In genomic region chr1:155261401-155261887, GRCh38 we compare ENCODE assay signal across 8 cellular contexts. TPM values are rescaled to one million over a fixed set of nuclear protein-coding genes. Genes with fewer than 3 reads are reported as not detected.
A peak's percentile ranks its signal among the peaks of the same experiment; 100 is the strongest.
DNase-seq lines count a peak whose midpoint lies in the region; ATAC-seq, FAIRE-seq and TF ChIP-seq lines count a peak whose summit lies in the region.

No MANE protein-coding gene starts in this region.

- peak overlapping the region; percentile 44 to 66 for H3K27ac ChIP-seq in kidney (ENCODE audit: low read depth in 2 of 2, low read length in 2 of 2)
- H3K27ac ChIP-seq in suprapubic skin: peak overlapping the region; percentile 87

- no peak for FAIRE-seq in kidney (lab: Jason Lieb, UNC)

- H3K36me3 ChIP-seq in kidney (ENCODE audit: control insufficient read depth in 1 of 2, insufficient read depth in 2 of 2, low read length in 2 of 2) (peaks cover 22 to 32% of the 10 kb centered on the region in 2 donors), suprapubic skin (peaks cover 61% of the 10 kb centered on the region)

- peak; percentile 10 for ATAC-seq in HG03060 (IDR thresholded peaks at IDR 0.05; ENCODE audit: low read depth, unreplicated experiment)

- H3K9me3 ChIP-seq in kidney (ENCODE audit: control insufficient read depth in 1 of 2, low read length in 2 of 2) (no peaks in the 10 kb centered on the region), suprapubic skin (no peaks in the 10 kb centered on the region)

- no peak for DNase-seq in kidney
- no peak for DNase-seq in suprapubic skin (ENCODE audit: low spot score in 2 of 2)
- DNase-seq in DMS79 treated with DMSO at 0.1 percent for 48 hours (lab: John Stamatoyannopoulos, UW): no peak
- no peak for DNase-seq in activated effector memory CD4-positive, alpha-beta T cell treated with anti-CD3 and anti-CD28 coated beads, Interleukin-2, amount 50 U/mL, for 16 hours
- no peak for DNase-seq in Ammon's horn (ENCODE audit: low spot score)

- peak overlapping the region; percentile 86 to 96 for H3K9ac ChIP-seq in kidney (ENCODE audit: low read length in 2 of 2)

- peaks cover 48% of the 10 kb centered on the region for H3K4me1 Mint-ChIP-seq in activated naive CD4-positive, alpha-beta T cell treated with anti-CD3 and anti-CD28 coated beads, Interleukin-2, amount 50 U/mL, for 24 hours

- WGBS in suprapubic skin: 0% methylated on average over 3 of the region's 9 CpGs

- H3K36me3 Mint-ChIP-seq in activated naive CD4-positive, alpha-beta T cell treated with anti-CD3 and anti-CD28 coated beads, Interleukin-2, amount 50 U/mL, for 24 hours: peaks cover 31% of the 10 kb centered on the region

- intact Hi-C loops in kidney (cut with DNase I): no loop called here

- TF ChIP-seq POLR2A in suprapubic skin (IDR thresholded peaks at IDR 0.05): no peak

- H3K27me3 Mint-ChIP-seq in activated naive CD4-positive, alpha-beta T cell treated with anti-CD3 and anti-CD28 coated beads, Interleukin-2, amount 50 U/mL, for 24 hours: no peaks in the 10 kb centered on the region

- no peak for TF ChIP-seq EP300 in suprapubic skin (IDR thresholded peaks at IDR 0.05)

- H3K4me3 ChIP-seq in GM08714 (ENCODE audit: low read length) (peak overlapping the region; percentile 82), kidney (ENCODE audit: low read length in 2 of 2) (peak overlapping the region; percentile 92 to 99), suprapubic skin (peak overlapping the region; percentile 94)

- no peaks in the 10 kb centered on the region for H3K27me3 ChIP-seq in suprapubic skin

- no peaks in the 10 kb centered on the region for H3K9me3 Mint-ChIP-seq in activated naive CD4-positive, alpha-beta T cell treated with anti-CD3 and anti-CD28 coated beads, Interleukin-2, amount 50 U/mL, for 24 hours

- TF ChIP-seq CTCF in kidney (IDR thresholded peaks at IDR 0.05; ENCODE audit: borderline replicate concordance, extremely low read depth, insufficient read depth) (no peak), suprapubic skin (IDR thresholded peaks at IDR 0.05) (no peak)

- H3K4me3 Mint-ChIP-seq in activated naive CD4-positive, alpha-beta T cell treated with anti-CD3 and anti-CD28 coated beads, Interleukin-2, amount 50 U/mL, for 24 hours: peak overlapping the region; percentile 99

- H3K27ac Mint-ChIP-seq in activated naive CD4-positive, alpha-beta T cell treated with anti-CD3 and anti-CD28 coated beads, Interleukin-2, amount 50 U/mL, for 24 hours: peak overlapping the region; percentile 95

- H3K4me1 ChIP-seq in kidney (ENCODE audit: control insufficient read depth in 1 of 2, insufficient read depth in 1 of 2, low read depth in 1 of 2, low read length in 2 of 2) (peaks cover 10 to 15% of the 10 kb centered on the region in 2 donors), suprapubic skin (peaks cover 29% of the 10 kb centered on the region)

RNA-seq across cellular contexts. Expression of gene SCAMP3, which starts 0.7 kb away (rescaled TPM):
- total RNA-seq in kidney (66.7 TPM), suprapubic skin (10 to 100 TPM; 45.1 to 73.3 (median 67.6) TPM)
- 89.1 TPM for polyA plus RNA-seq in kidney (ENCODE audit: insufficient read depth, low read depth, low replicate concordance)

RNA-seq across cellular contexts. Expression of gene ENTREP3, which starts 6.2 kb away (rescaled TPM):
- 22.8 TPM for total RNA-seq in kidney
- 19.8 TPM for polyA plus RNA-seq in kidney (ENCODE audit: insufficient read depth, low read depth, low replicate concordance)
- total RNA-seq in suprapubic skin: 10 to 100 TPM; 23.6 to 32.1 (median 25.7) TPM

RNA-seq across cellular contexts. Expression of gene CLK2, which starts 11.9 kb away (rescaled TPM):
- 59.7 TPM for total RNA-seq in kidney
- polyA plus RNA-seq in kidney (ENCODE audit: insufficient read depth, low read depth, low replicate concordance): 28.9 TPM
- total RNA-seq in suprapubic skin: 10 to 100 TPM; 27.6 to 72.3 (median 36.2) TPM

RNA-seq across cellular contexts. Expression of gene HCN3, which starts 15.8 kb away (rescaled TPM):
- total RNA-seq in kidney (3.3 TPM), suprapubic skin (10 to 100 TPM in 3 of 4 donors, 1 to 10 TPM in 1; 6.6 to 12.8 (median 10.4) TPM)
- 4.5 TPM for polyA plus RNA-seq in kidney (ENCODE audit: insufficient read depth, low read depth, low replicate concordance)

RNA-seq across cellular contexts. Expression of gene PKLR, which starts 39.8 kb away (rescaled TPM):
- total RNA-seq in kidney (0.82 TPM), suprapubic skin (1 to 10 TPM in 3 of 4 donors, under 1 TPM in 1; 0.24 to 2.5 (median 2.1) TPM)
- 19.9 TPM for polyA plus RNA-seq in kidney (ENCODE audit: insufficient read depth, low read depth, low replicate concordance)
